8 cellular contexts compared by ENCODE assay signal in genomic region chr6:33607784-33608161, GRCh38. TPM values are rescaled to one million over a fixed set of nuclear protein-coding genes. Genes with fewer than 3 reads are reported as not detected.
DNase-seq lines count a peak whose midpoint lies in the region; ATAC-seq and TF ChIP-seq lines count a peak whose summit lies in the region.

No MANE protein-coding gene starts in this region.

- H3K9me3 ChIP-seq in DOHH2 (ENCODE audit: control insufficient read depth, insufficient read depth, low read length), result no peaks in the 10 kb centered on the region
- H3K9me3 ChIP-seq in IMR-90 (ENCODE audit: control insufficient read depth, insufficient read depth, low read length), result no peaks in the 10 kb centered on the region
- no peaks in the 10 kb centered on the region for H3K9me3 ChIP-seq in naive thymus-derived CD4-positive, alpha-beta T cell (ENCODE audit: control insufficient read depth in 2 of 3, low read length in 3 of 3)

- no TSS peak for BruUV-seq in IMR-90 (replicated peaks; lab: Mats Ljungman, UMichigan)

- H2AK5ac ChIP-seq in IMR-90 (ENCODE audit: low read depth, low read length), result no peak overlapping the region

- H3K4me1 ChIP-seq in DOHH2 (ENCODE audit: control insufficient read depth, low read length) (peaks cover 42% of the 10 kb centered on the region), IMR-90 (ENCODE audit: control insufficient read depth, insufficient read depth, low read length) (peaks cover 10% of the 10 kb centered on the region)
- no peaks in the 10 kb centered on the region for H3K4me1 ChIP-seq in naive thymus-derived CD4-positive, alpha-beta T cell (ENCODE audit: control insufficient read depth in 2 of 2, insufficient read depth in 2 of 2, low read length in 2 of 2)

- no peak overlapping the region for H3K9ac ChIP-seq in IMR-90 (ENCODE audit: low read depth, low read length)

- H4K91ac ChIP-seq in IMR-90 (ENCODE audit: insufficient read depth, low read depth, low read length), result no peak overlapping the region

- TF ChIP-seq CTCF in DOHH2 (IDR thresholded peaks at IDR 0.05; ENCODE audit: low read depth, low read length, poor library complexity, severe bottlenecking), result peak; percentile 78
- TF ChIP-seq CTCF in IMR-90 (conservative IDR thresholded peaks at IDR 0.05; ENCODE audit: low read depth, low read length), result 0 out of 2 replicates have a peak, but pooled peaks have one; percentile 12

- H3K27ac Mint-ChIP-seq in activated naive CD4-positive, alpha-beta T cell treated with anti-CD3 and anti-CD28 coated beads, Interleukin-2, amount 10 ng/mL, durations not matched to agents 7 days and 5 days, result no peak overlapping the region
- no peak overlapping the region for H3K27ac Mint-ChIP-seq in naive thymus-derived CD4-positive, alpha-beta T cell

- no peaks in the 10 kb centered on the region for H3K79me2 ChIP-seq in DOHH2 (ENCODE audit: control insufficient read depth, low read length)

- H3K18ac ChIP-seq in IMR-90 (ENCODE audit: low read depth, low read length), result no peak overlapping the region

- intact Hi-C loops in IMR-90 (cut with micrococcal nuclease), result no loop called here
- intact Hi-C loops in naive thymus-derived CD4-positive, alpha-beta T cell (cut with micrococcal nuclease), result loop anchor here (2.0 kb wide), 2 partner anchors 15 to 19 kb away; no protein-coding TSS in a partner anchor

- peaks cover 8% of the 10 kb centered on the region for H3K4me1 Mint-ChIP-seq in activated naive CD4-positive, alpha-beta T cell treated with anti-CD3 and anti-CD28 coated beads, Interleukin-2, amount 10 ng/mL, durations not matched to agents 7 days and 5 days
- H3K4me1 Mint-ChIP-seq in naive thymus-derived CD4-positive, alpha-beta T cell, result peaks cover 0 to 4% (median 0%) of the 10 kb centered on the region in 7 donors

- H2AK9ac ChIP-seq in IMR-90 (replicated peaks; ENCODE audit: low read depth, low read length, poor library complexity), result no peak overlapping the region

- in situ Hi-C loops in IMR-90 (cut with MboI; ENCODE audit: low sequenced_read_pairs), result no loop called here

- no peaks in the 10 kb centered on the region for H3F3A ChIP-seq in DOHH2 (ENCODE audit: control insufficient read depth, insufficient read depth)

- POLR2A ChIA-PET in IMR-90 (lab: Charles Lee; ENCODE audit: unreplicated experiment), result no interaction called here
- POLR2A ChIA-PET in naive thymus-derived CD4-positive, alpha-beta T cell (lab: Charles Lee), result interaction anchor here (1.0 to 2.3 kb wide), 3 partner anchors 13 to 16 kb away, joined by 3 to 10 read pairs (median 3); no protein-coding TSS in a partner anchor

- no peaks in the 10 kb centered on the region for H3K36me3 Mint-ChIP-seq in activated naive CD4-positive, alpha-beta T cell treated with anti-CD3 and anti-CD28 coated beads, Interleukin-2, amount 10 ng/mL, durations not matched to agents 7 days and 5 days
- peaks cover 0 to 5% (median 0%) of the 10 kb centered on the region in 5 donors for H3K36me3 Mint-ChIP-seq in naive thymus-derived CD4-positive, alpha-beta T cell

- H2BK120ac ChIP-seq in IMR-90 (ENCODE audit: low read depth, low read length), result no peak overlapping the region

- H3K14ac ChIP-seq in IMR-90 (replicated peaks; ENCODE audit: low read depth, low read length), result no peak overlapping the region

- H3K23ac ChIP-seq in IMR-90 (ENCODE audit: low read depth, low read length), result no peak overlapping the region

- no peak overlapping the region for H3K4me2 ChIP-seq in DOHH2 (ENCODE audit: low read length)
- no peak overlapping the region for H3K4me2 ChIP-seq in IMR-90 (ENCODE audit: low read depth, low read length)

- no peak for TF ChIP-seq POLR2A in IMR-90 (IDR thresholded peaks at IDR 0.05; ENCODE audit: low read depth, low read length)

- H3K9me2 ChIP-seq in DOHH2 (replicated peaks; ENCODE audit: control insufficient read depth, low read length), result no peaks in the 10 kb centered on the region

- H2BK20ac ChIP-seq in IMR-90 (ENCODE audit: low read depth, low read length), result no peak overlapping the region

- H2BK5ac ChIP-seq in IMR-90 (ENCODE audit: low read depth, low read length, poor library complexity, severe bottlenecking), result no peak overlapping the region

- H3K9me3 Mint-ChIP-seq in activated naive CD4-positive, alpha-beta T cell treated with anti-CD3 and anti-CD28 coated beads, Interleukin-2, amount 10 ng/mL, durations not matched to agents 7 days and 5 days, result peaks cover 7% of the 10 kb centered on the region
- H3K9me3 Mint-ChIP-seq in naive thymus-derived CD4-positive, alpha-beta T cell, result peaks cover 0 to 10% (median 4%) of the 10 kb centered on the region in 11 donors

- no CpG with 5 or more reads among the region's 5 CpGs for WGBS in IMR-90 (ENCODE audit: extremely low coverage in 2 of 2, insufficient read length in 1 of 2), 2 experiments

- no peak overlapping the region; the same call in 2 of the 3 replicates for H2BK15ac ChIP-seq in IMR-90 (ENCODE audit: low read depth, low read length)

- peaks cover 13% of the 10 kb centered on the region; the same call in 1 of the 2 replicates for H3K9me1 ChIP-seq in IMR-90 (ENCODE audit: insufficient read depth, low read length)

- no peaks in the 10 kb centered on the region for H3K79me1 ChIP-seq in IMR-90 (ENCODE audit: low read depth in 1 of 2, low read length in 2 of 2)

- H3K27me3 ChIP-seq in DOHH2 (ENCODE audit: control insufficient read depth, low read length), result no peaks in the 10 kb centered on the region
- H3K27me3 ChIP-seq in IMR-90 (ENCODE audit: control insufficient read depth, insufficient read depth, low read length), result no peaks in the 10 kb centered on the region
- no peaks in the 10 kb centered on the region for H3K27me3 ChIP-seq in naive thymus-derived CD4-positive, alpha-beta T cell (ENCODE audit: control insufficient read depth in 2 of 2, insufficient read depth in 2 of 2, low read length in 2 of 2)

- CTCF ChIA-PET in IMR-90 (lab: Yijun Ruan, JAX), result interaction anchor here (0.6 to 1.4 kb wide), 4 partner anchors 9 to 163 kb away, joined by 3 to 4 read pairs (median 3); no protein-coding TSS in a partner anchor
- CTCF ChIA-PET in activated naive CD4-positive, alpha-beta T cell treated with anti-CD3 and anti-CD28 coated beads, Interleukin-2, amount 10 ng/mL, durations not matched to agents 7 days and 5 days (lab: Charles Lee), result interaction anchor here (0.7 to 3.5 kb wide), 18 partner anchors 8 to 218 kb away, joined by 3 to 32 read pairs (median 7); partner anchors contain the start of genes BAK1 and ITPR3
- CTCF ChIA-PET in naive thymus-derived CD4-positive, alpha-beta T cell (lab: Charles Lee), result interaction anchor here (0.6 to 1.9 kb wide), 5 partner anchors 9 to 23 kb away, joined by 3 to 8 read pairs (median 4); partner anchors contain the start of gene ITPR3

- no peak for TF ChIP-seq RAD21 in IMR-90 (IDR thresholded peaks at IDR 0.05; ENCODE audit: low read length)

- H4K8ac ChIP-seq in IMR-90 (ENCODE audit: low read depth in 2 of 2, low read length in 2 of 2), result no peak overlapping the region

- dilution Hi-C loops in IMR-90 (cut with HindIII; ENCODE audit: low sequenced_read_pairs, unreplicated experiment), result no loop called here

- H3K4me3 ChIP-seq in DOHH2 (ENCODE audit: low read length) (no peak overlapping the region), IMR-90 (ENCODE audit: insufficient read depth, low read depth, low read length) (no peak overlapping the region)
- H3K4me3 ChIP-seq in naive thymus-derived CD4-positive, alpha-beta T cell (ENCODE audit: low read length), result no peak overlapping the region

- DNase-seq in IMR-90 (no peak), DMS153 (lab: John Stamatoyannopoulos, UW) (no peak)
- DNase-seq in activated naive CD4-positive, alpha-beta T cell treated with anti-CD3 and anti-CD28 coated beads, Interleukin-2, amount 10 ng/mL, durations not matched to agents 7 days and 5 days, result peak; percentile 72
- peak in 1 of 9 donors; percentile 42 for DNase-seq in naive thymus-derived CD4-positive, alpha-beta T cell

- H3K36me3 ChIP-seq in DOHH2 (ENCODE audit: control insufficient read depth, low read length) (no peaks in the 10 kb centered on the region), IMR-90 (ENCODE audit: control insufficient read depth, insufficient read depth, low read length) (no peaks in the 10 kb centered on the region)
- H3K36me3 ChIP-seq in naive thymus-derived CD4-positive, alpha-beta T cell (ENCODE audit: control insufficient read depth in 2 of 3, insufficient read depth in 3 of 3, low read length in 3 of 3), result no peaks in the 10 kb centered on the region

- H3K4ac ChIP-seq in IMR-90 (ENCODE audit: low read depth, low read length), result no peak overlapping the region

- peak overlapping the region; percentile 68 for H2AFZ ChIP-seq in IMR-90 (replicated peaks; ENCODE audit: low read length, poor library complexity)

- H3K56ac ChIP-seq in IMR-90 (ENCODE audit: extremely low read depth, insufficient read depth, low read length), result no peak overlapping the region

- H4K5ac ChIP-seq in IMR-90 (ENCODE audit: low read depth, low read length), result no peak overlapping the region

- ATAC-seq in IMR-90 (ENCODE audit: low read depth) (no peak), HG03196 (IDR thresholded peaks at IDR 0.05; ENCODE audit: unreplicated experiment) (no peak), HG02623 (IDR thresholded peaks at IDR 0.05; ENCODE audit: unreplicated experiment) (no peak), HG03108 (IDR thresholded peaks at IDR 0.05; ENCODE audit: unreplicated experiment) (no peak)
- peak; percentile 55 for ATAC-seq in naive thymus-derived CD4-positive, alpha-beta T cell

- peaks cover 72% of the 10 kb centered on the region for H3K27me3 Mint-ChIP-seq in activated naive CD4-positive, alpha-beta T cell treated with anti-CD3 and anti-CD28 coated beads, Interleukin-2, amount 10 ng/mL, durations not matched to agents 7 days and 5 days
- H3K27me3 Mint-ChIP-seq in naive thymus-derived CD4-positive, alpha-beta T cell, result peaks cover 0 to 17% (median 0%) of the 10 kb centered on the region in 5 donors

- no peaks in the 10 kb centered on the region for H4K20me1 ChIP-seq in DOHH2 (ENCODE audit: control insufficient read depth, insufficient read depth, low read depth, low read length)
- H4K20me1 ChIP-seq in IMR-90 (ENCODE audit: insufficient read depth, low read length), result no peaks in the 10 kb centered on the region

- no peak overlapping the region for H3K27ac ChIP-seq in DOHH2 (ENCODE audit: low read depth, low read length)
- H3K27ac ChIP-seq in IMR-90 (ENCODE audit: insufficient read depth, low read length), result no peak overlapping the region
- no peak overlapping the region for H3K27ac ChIP-seq in naive thymus-derived CD4-positive, alpha-beta T cell (ENCODE audit: low read depth, low read length)

- no peak overlapping the region for H3K4me3 Mint-ChIP-seq in activated naive CD4-positive, alpha-beta T cell treated with anti-CD3 and anti-CD28 coated beads, Interleukin-2, amount 10 ng/mL, durations not matched to agents 7 days and 5 days
- no peak overlapping the region for H3K4me3 Mint-ChIP-seq in naive thymus-derived CD4-positive, alpha-beta T cell

RNA-seq across cellular contexts. Expression of gene ITPR3, which starts 13.3 kb away (rescaled TPM):
- total RNA-seq in IMR-90 (2012; rRNA removed), result 1.6 and 1.7 TPM in 2 replicates
- polyA plus RNA-seq in IMR-90 (2012; rRNA removed), result 3.7 and 4.1 TPM in 2 replicates
- polyA plus RNA-seq in IMR-90 (2012; cell fraction: cytosol; rRNA removed), result 1.3 and 3.6 TPM in 2 replicates
- polyA plus RNA-seq in IMR-90 (2012; cell fraction: nucleus; rRNA removed; ENCODE audit: low replicate concordance), result 20.9 and 27.8 TPM in 2 replicates
- total RNA-seq in naive thymus-derived CD4-positive, alpha-beta T cell, result 10 to 100 TPM; 35.6 to 65.7 (median 47.7) TPM
- 1 to 10 TPM; 1.7 to 7.3 TPM for polyA plus RNA-seq in naive thymus-derived CD4-positive, alpha-beta T cell

RNA-seq across cellular contexts. Expression of gene BAK1, which starts 27.7 kb away (rescaled TPM):
- 12.0 and 12.5 TPM in 2 replicates for total RNA-seq in IMR-90 (2012; rRNA removed)
- 18.2 and 19.0 TPM in 2 replicates for polyA plus RNA-seq in IMR-90 (2012; rRNA removed)
- polyA plus RNA-seq in IMR-90 (2012; cell fraction: cytosol; rRNA removed), result 10.5 and 18.3 TPM in 2 replicates
- 14.4 and 24.2 TPM in 2 replicates for polyA plus RNA-seq in IMR-90 (2012; cell fraction: nucleus; rRNA removed; ENCODE audit: low replicate concordance)
- total RNA-seq in naive thymus-derived CD4-positive, alpha-beta T cell, result 10 to 100 TPM; 16.9 to 78.8 (median 22.0) TPM
- 10 to 100 TPM in 1 of 2 donors, 1 to 10 TPM in 1; 9.6 to 21.7 TPM for polyA plus RNA-seq in naive thymus-derived CD4-positive, alpha-beta T cell

Comparison
In these comparisons a context has a peak if more than half of its experiments do, and no peak if none do; other contexts are left out.
1. RNA of gene ITPR3, which starts 13.3 kb away (total RNA-seq): 35.6 to 65.7 TPM in naive thymus-derived CD4-positive, alpha-beta T cell; 1.6 to 1.7 TPM in IMR-90; every median in the first group is over 10 times any median in the second.